8 cellular contexts compared by ENCODE assay signal in the genomic region with DNA sequence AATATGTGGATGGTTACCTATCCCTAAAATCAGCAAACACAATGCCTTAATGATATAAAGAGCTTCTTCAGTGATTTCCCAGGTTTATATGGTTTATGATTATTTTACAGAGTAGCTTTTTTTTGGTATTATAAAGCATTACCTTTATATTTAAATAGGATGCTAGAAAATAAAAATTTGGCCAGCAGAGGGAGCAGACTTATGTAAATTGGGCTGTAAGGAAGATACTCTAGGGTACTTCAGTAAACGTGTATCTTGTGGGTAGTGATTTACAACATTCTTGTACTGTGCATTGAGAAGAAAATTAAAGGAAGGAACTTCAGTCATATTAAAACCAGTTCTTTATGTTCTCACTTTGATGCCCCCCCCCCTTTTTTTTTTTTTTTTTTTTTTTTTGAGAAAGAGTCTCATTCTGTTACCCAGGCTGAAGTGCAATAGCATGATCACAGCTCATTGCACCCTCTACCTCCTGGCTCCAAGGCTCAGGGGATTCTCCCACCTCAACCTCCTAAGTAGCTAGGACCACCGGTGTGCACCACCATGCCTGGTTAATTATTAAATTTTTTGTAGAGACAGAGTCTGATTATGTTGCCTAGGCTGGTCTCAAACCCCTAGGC.
DNase-seq lines count a peak whose midpoint lies in the region; FAIRE-seq and TF ChIP-seq lines count a peak whose summit lies in the region.

No MANE protein-coding gene starts in this region.

- DNase-seq in AG08395 (ENCODE audit: low spot score) (peak; percentile 46), GM12892 (ENCODE audit: insufficient read length) (no peak), HL-60 (ENCODE audit: low read depth in 1 of 2, low spot score in 1 of 2) (peak in 1 of 2 experiments; percentile 4), OCI-LY7 (ENCODE audit: low spot score) (peak; percentile 65), dermis microvascular lymphatic vessel endothelial cell (ENCODE audit: low read depth in 2 of 2) (peak; percentile 44 to 72), midbrain (lab: John Stamatoyannopoulos, UW) (peak; percentile 72), lower leg skin (ENCODE audit: low spot score in 2 of 2) (no peak), occipital lobe (lab: John Stamatoyannopoulos, UW) (no peak)

- TF ChIP-seq POLR2A in GM12892 (IDR thresholded peaks at IDR 0.05; ENCODE audit: low read depth, low read length) (no peak), lower leg skin (IDR thresholded peaks at IDR 0.05) (no peak)

- CTCF ChIA-PET in OCI-LY7 (lab: Charles Lee; ENCODE audit: unreplicated experiment): no interaction called here

- H3K9me3 ChIP-seq in OCI-LY7 (ENCODE audit: low read length): no peaks in the 10 kb centered on the region

- POLR2A ChIA-PET in OCI-LY7 (lab: Charles Lee): interaction anchor here (0.6 kb wide), 3 partner anchors 14 to 567 kb away, joined by 3 to 5 read pairs (median 3); no protein-coding TSS in a partner anchor

- no peaks in the 10 kb centered on the region for H3K9me2 ChIP-seq in OCI-LY7 (ENCODE audit: insufficient read depth, low read length)

- H3K4me3 ChIP-seq in HL-60 (replicated peaks; ENCODE audit: insufficient read depth, low read length): no peak overlapping the region
- H3K4me3 ChIP-seq in OCI-LY7 (ENCODE audit: low read depth, low read length, poor library complexity, severe bottlenecking): no peak overlapping the region
- no peak overlapping the region for H3K4me3 ChIP-seq in lower leg skin (ENCODE audit: low read depth, poor library complexity, severe bottlenecking)

- no TSS peak for BruUV-seq in OCI-LY7 (replicated peaks; lab: Mats Ljungman, UMichigan)

- H3K36me3 ChIP-seq in OCI-LY7 (ENCODE audit: insufficient read depth, low read length): no peaks in the 10 kb centered on the region

- 36 to 42% methylated on average over 2 of the region's 2 CpGs for WGBS in lower leg skin, 2 donors

- TF ChIP-seq CTCF in HL-60 (IDR thresholded peaks at IDR 0.05; ENCODE audit: insufficient read depth, low read length): peak; percentile 12
- TF ChIP-seq CTCF in OCI-LY7 (conservative IDR thresholded peaks at IDR 0.05; ENCODE audit: low read length): peak; percentile 80
- TF ChIP-seq CTCF in lower leg skin (IDR thresholded peaks at IDR 0.05): no peak

- no peaks in the 10 kb centered on the region; the same call in 1 of the 2 replicates for H4K20me1 ChIP-seq in OCI-LY7 (ENCODE audit: insufficient read depth, low read length)

- no peak overlapping the region for H3K4me2 ChIP-seq in OCI-LY7 (ENCODE audit: low read length)

- H3K27me3 ChIP-seq in HL-60 (ENCODE audit: insufficient read depth, poor library complexity, severe bottlenecking): no peaks in the 10 kb centered on the region

- H3K27ac ChIP-seq in HL-60 (replicated peaks): no peak overlapping the region
- H3K27ac ChIP-seq in OCI-LY7 (ENCODE audit: low read depth, low read length, poor library complexity, severe bottlenecking): no peak overlapping the region

- H2AFZ ChIP-seq in OCI-LY7 (ENCODE audit: low read length): no peak overlapping the region

- H3K4me1 ChIP-seq in OCI-LY7 (ENCODE audit: insufficient read depth, low read length, poor library complexity, severe bottlenecking): no peaks in the 10 kb centered on the region

- no peaks in the 10 kb centered on the region for H3K79me2 ChIP-seq in OCI-LY7 (ENCODE audit: insufficient read depth, low read depth, low read length)

- intact Hi-C loops in OCI-LY7 (cut with micrococcal nuclease; ENCODE audit: unreplicated experiment) (no loop called here), lower leg skin (cut with DNase I; ENCODE audit: low total_unique reads) (no loop called here)

- peak; percentile 70 for FAIRE-seq in GM12892 (lab: Jason Lieb, UNC)

Comparison
In these comparisons a context has a peak if more than half of its experiments do, and no peak if none do; other contexts are left out.
1. DNase-seq: peak in AG08395 (single experiment), OCI-LY7 (single experiment), dermis microvascular lymphatic vessel endothelial cell (2 of 2) and midbrain (single experiment); none in GM12892 (single experiment), lower leg skin (0 of 2) and occipital lobe (single experiment).
2. CTCF ChIP-seq: peak in HL-60 (single experiment) and OCI-LY7 (single experiment); none in lower leg skin (0 of 3).